9 cellular contexts compared by ENCODE assay signal in the genomic region with DNA sequence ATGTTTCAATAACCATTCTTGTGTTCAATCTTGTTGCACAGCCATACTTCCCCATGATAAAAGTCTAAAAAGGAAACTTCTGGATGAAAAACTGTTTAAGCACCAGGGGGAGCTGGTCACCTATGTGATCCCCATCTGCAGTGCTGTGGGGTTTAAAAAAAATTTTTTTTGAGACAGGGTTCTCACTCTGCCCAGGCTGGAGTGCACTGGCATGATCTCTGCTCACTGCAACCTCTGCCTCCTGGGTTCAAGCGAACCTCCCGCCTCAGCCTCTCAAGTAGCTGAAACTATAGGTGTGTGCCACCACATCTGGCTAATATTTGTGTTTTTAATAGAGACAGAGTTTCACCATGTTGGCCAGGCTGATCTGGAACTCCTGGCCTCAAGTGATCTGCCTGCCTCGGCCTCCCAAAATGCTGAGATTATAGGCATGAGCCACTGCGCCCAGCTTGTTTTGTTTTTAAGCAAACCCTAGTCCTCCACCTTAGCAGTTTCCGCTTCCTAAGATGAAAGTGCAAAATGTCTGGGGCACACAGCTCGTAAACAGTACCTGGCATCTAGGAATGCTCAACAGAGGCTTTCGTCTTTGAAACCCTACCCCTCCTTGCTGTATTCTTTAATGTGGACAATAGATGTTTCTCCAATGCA. TPM values are rescaled to one million over a fixed set of nuclear protein-coding genes. Genes with fewer than 3 reads are reported as not detected.
A peak's percentile ranks its signal among the peaks of the same experiment; 100 is the strongest.
DNase-seq lines count a peak whose midpoint lies in the region.
"Had no signal": no experiment of that assay in that cellular context is flagged by ENCODE, and none has a peak within 500 bp of the region (broad histone marks: within the 10 kb centered on the region; RNA-seq: fewer than 3 reads in every experiment).

No MANE protein-coding gene starts in this region.

- intact Hi-C loops in activated CD4-positive, alpha-beta T cell treated with anti-CD3 and anti-CD28 coated beads, Interleukin-2, amount 10 ng/mL, durations not matched to agents 24 days and 14 days (cut with micrococcal nuclease), result loop anchor here (2.0 to 10.0 kb wide), 4 partner anchors 69 to 1217 kb away; no protein-coding TSS in a partner anchor

- peaks cover 6% of the 10 kb centered on the region for H3K9me3 Mint-ChIP-seq in activated CD4-positive, alpha-beta T cell treated with anti-CD3 and anti-CD28 coated beads, Interleukin-2, amount 10 ng/mL, durations not matched to agents 24 days and 14 days

- no peaks in the 10 kb centered on the region for H3K27me3 Mint-ChIP-seq in activated CD4-positive, alpha-beta T cell treated with anti-CD3 and anti-CD28 coated beads, Interleukin-2, amount 10 ng/mL, durations not matched to agents 24 days and 14 days

- no peaks in the 10 kb centered on the region for H3K27me3 ChIP-seq in H7 (ENCODE audit: control insufficient read depth, insufficient read depth, low read length)
- H3K27me3 ChIP-seq in MG63, result no peaks in the 10 kb centered on the region
- H3K27me3 ChIP-seq: BLaER1 had no signal

- H3K4me3 Mint-ChIP-seq in activated CD4-positive, alpha-beta T cell treated with anti-CD3 and anti-CD28 coated beads, Interleukin-2, amount 10 ng/mL, durations not matched to agents 24 days and 14 days, result no peak overlapping the region

- H3K36me3 ChIP-seq in H7 (replicated peaks; ENCODE audit: control insufficient read depth, insufficient read depth, low read length), result no peaks in the 10 kb centered on the region
- no peaks in the 10 kb centered on the region for H3K36me3 ChIP-seq in MG63
- H3K36me3 ChIP-seq: BLaER1 had no signal

- no peak overlapping the region for H3K4me3 ChIP-seq in H7 (ENCODE audit: insufficient read depth, low read depth, low read length)
- no peak overlapping the region for H3K4me3 ChIP-seq in MG63
- H3K4me3 ChIP-seq: BLaER1 had no signal

- peak in 2 of 3 experiments; percentile 21 to 60 for DNase-seq in NCI-H1417 (lab: John Stamatoyannopoulos, UW)
- no peak for DNase-seq in NCI-H1417 treated with DMSO at 0.1 percent for 48 hours (lab: John Stamatoyannopoulos, UW)
- DNase-seq in H7, result peak; percentile 54
- peak; percentile 35 for DNase-seq in NCI-H1105 treated with DMSO at 0.1 percent for 48 hours (lab: John Stamatoyannopoulos, UW)
- DNase-seq in activated CD4-positive, alpha-beta T cell treated with anti-CD3 and anti-CD28 coated beads, Interleukin-2, amount 10 ng/mL, durations not matched to agents 24 days and 14 days, result peak; percentile 82
- DNase-seq in fibroblast of gingiva (ENCODE audit: low read depth), result peak; percentile 17
- peak; percentile 44 for DNase-seq in renal cortical epithelial cell (ENCODE audit: low read depth)
- no peak for DNase-seq in MG63

- H3K36me3 Mint-ChIP-seq in activated CD4-positive, alpha-beta T cell treated with anti-CD3 and anti-CD28 coated beads, Interleukin-2, amount 10 ng/mL, durations not matched to agents 24 days and 14 days (ENCODE audit: low read depth), result no peaks in the 10 kb centered on the region

- no peaks in the 10 kb centered on the region for H3K9me3 ChIP-seq in MG63
- H3K9me3 ChIP-seq: BLaER1 had no signal

- no peak overlapping the region for H3K27ac Mint-ChIP-seq in activated CD4-positive, alpha-beta T cell treated with anti-CD3 and anti-CD28 coated beads, Interleukin-2, amount 10 ng/mL, durations not matched to agents 24 days and 14 days

- H3K4me1 Mint-ChIP-seq in activated CD4-positive, alpha-beta T cell treated with anti-CD3 and anti-CD28 coated beads, Interleukin-2, amount 10 ng/mL, durations not matched to agents 24 days and 14 days, result peaks cover 11% of the 10 kb centered on the region

RNA-seq across cellular contexts. Expression of a gene that starts 25.4 kb away (rescaled TPM):
- 91.6 and 129 TPM in 2 replicates for total RNA-seq in H7 (2014; rRNA removed; shearing (Covaris generic))
- total RNA-seq in activated CD4-positive, alpha-beta T cell treated with anti-CD3 and anti-CD28 coated beads, Interleukin-2, amount 10 ng/mL, durations not matched to agents 24 days and 14 days, result 81.7 and 84.2 TPM in 2 replicates
- 95.7 and 136 TPM in 2 replicates for total RNA-seq in renal cortical epithelial cell
- 196 and 281 TPM in 2 replicates for total RNA-seq in MG63 (2014; rRNA removed; shearing (Covaris generic); ENCODE audit: low replicate concordance)

Comparison
In these comparisons a context has a peak if more than half of its experiments do, and no peak if none do; other contexts are left out.
1. DNase-seq: peak in NCI-H1417 (2 of 3), H7 (single experiment), NCI-H1105 treated with DMSO at 0.1 percent for 48 hours (single experiment), activated CD4-positive, alpha-beta T cell treated with anti-CD3 and anti-CD28 coated beads, Interleukin-2, amount 10 ng/mL, durations not matched to agents 24 days and 14 days (single experiment), fibroblast of gingiva (single experiment) and renal cortical epithelial cell (single experiment); none in NCI-H1417 treated with DMSO at 0.1 percent for 48 hours (single experiment) and MG63 (single experiment).